Comparison of ENCODE assay signal across 19 cellular contexts in the genomic region with DNA sequence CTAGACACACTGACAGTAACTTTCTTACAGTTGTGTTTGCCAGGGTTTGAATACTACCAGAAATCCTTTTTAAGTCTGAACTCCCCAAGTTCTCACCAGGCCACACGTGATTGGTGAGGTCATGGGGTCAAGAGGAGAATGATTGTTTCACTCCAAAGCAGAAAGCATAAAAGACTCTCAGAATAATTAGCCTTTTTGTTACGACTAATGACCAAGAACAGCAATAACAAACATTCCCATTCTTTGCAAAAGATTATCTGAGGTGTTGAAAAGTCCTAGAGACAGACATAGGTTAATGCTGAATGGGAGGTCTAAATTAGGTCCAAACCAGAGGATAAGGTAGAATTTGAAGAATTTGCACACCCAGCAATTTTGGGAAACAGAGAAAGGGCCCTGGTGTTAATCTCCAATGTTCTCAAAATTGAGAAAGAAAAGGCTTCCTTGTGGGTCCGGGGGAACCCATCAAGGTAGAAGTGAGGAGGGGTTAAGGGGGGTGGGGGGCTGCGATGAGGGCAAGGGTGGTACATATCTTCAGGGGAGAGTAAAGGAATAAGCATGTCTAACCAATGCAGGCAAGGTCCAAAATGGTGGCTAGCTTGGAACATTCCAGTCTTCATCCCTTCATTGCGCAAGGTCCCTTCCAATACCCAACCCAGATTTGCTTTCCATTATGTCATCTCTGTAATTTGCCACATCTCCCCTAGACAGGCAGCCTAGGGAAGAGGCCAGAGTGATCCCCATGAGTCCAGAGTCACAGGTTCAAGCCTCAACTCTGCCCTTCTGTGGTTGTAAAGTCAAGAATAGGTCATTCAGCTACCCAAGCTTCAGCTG.
"Had no signal": no experiment of that assay in that cellular context is flagged by ENCODE, and none has a peak within 500 bp of the region (broad histone marks: within the 10 kb centered on the region; RNA-seq: fewer than 3 reads in every experiment).

No MANE protein-coding gene starts in this region.

- H3K4me2 ChIP-seq: smooth muscle cell had no signal

- H3K4me1 ChIP-seq: gastroesophageal sphincter, right atrium auricular region, thyroid gland, uterus had no signal

- H3K4me3 ChIP-seq: dorsolateral prefrontal cortex, esophagus muscularis mucosa, gastroesophageal sphincter, right atrium auricular region, smooth muscle cell, thyroid gland, upper lobe of left lung, uterus had no signal

- H3K36me3 Mint-ChIP-seq: naive thymus-derived CD4-positive, alpha-beta T cell had no signal

- H3K9me3 ChIP-seq: esophagus muscularis mucosa, gastroesophageal sphincter, right atrium auricular region, thyroid gland, upper lobe of left lung, uterus had no signal

- H3K9me3 Mint-ChIP-seq: nephron progenitor cell had no signal

- H3K27ac Mint-ChIP-seq: naive thymus-derived CD4-positive, alpha-beta T cell; nephron progenitor cell had no signal

- H3K36me3 ChIP-seq: esophagus muscularis mucosa, gastroesophageal sphincter, right atrium auricular region, thyroid gland, upper lobe of left lung, uterus had no signal

- H3K27me3 ChIP-seq: gastroesophageal sphincter, right atrium auricular region, thyroid gland, upper lobe of left lung, uterus had no signal

- H3K4me3 Mint-ChIP-seq: naive thymus-derived CD4-positive, alpha-beta T cell; nephron progenitor cell had no signal

- DNase-seq: cortex of kidney; dorsolateral prefrontal cortex; effector CD8-positive, alpha-beta T cell; glutamatergic neuron; islet precursor cell; mammary epithelial cell; naive thymus-derived CD4-positive, alpha-beta T cell; nephron progenitor cell; posterior cingulate gyrus; stimulated activated CD4-positive, alpha-beta T cell treated with anti-CD3 and anti-CD28 coated beads, Interleukin-2, amount 100 ng/mL, for 48 hours; stimulated activated naive CD4-positive, alpha-beta T cell treated with Interleukin-2 at 50 U/mL for 16 hours; thyroid gland; upper lobe of left lung; uterus had no signal

- H3K27ac ChIP-seq: dorsolateral prefrontal cortex, epithelial cell of prostate, esophagus muscularis mucosa, gastroesophageal sphincter, right atrium auricular region, thyroid gland, upper lobe of left lung, uterus had no signal
